In genomic region chr16:87868254-87869029, GRCh38 we compare ENCODE assay signal across 8 cellular contexts. TPM values are rescaled to one million over a fixed set of nuclear protein-coding genes. Genes with fewer than 3 reads are reported as not detected.
DNase-seq lines count a peak whose midpoint lies in the region; ATAC-seq lines count a peak whose summit lies in the region.
"Not testable (repeated sequence)": the region's sequence is repeated elsewhere in the genome, so short reads cannot be mapped to it uniquely, and the experiment has no call there.

No MANE protein-coding gene starts in this region.

- peak; percentile 62 for ATAC-seq in T-helper 17 cell
- ATAC-seq in activated naive CD8-positive, alpha-beta T cell treated with anti-CD3 and anti-CD28 coated beads, Interleukin-2, amount 10 ng/mL, durations not matched to agents 7 days and 5 days (ENCODE audit: low read depth) = peak; percentile 42
- peak; percentile 59 for ATAC-seq in naive thymus-derived CD4-positive, alpha-beta T cell

- not testable (repeated sequence) for H3K36me3 ChIP-seq in CD8-positive, alpha-beta memory T cell (ENCODE audit: insufficient read depth, low read length); naive thymus-derived CD4-positive, alpha-beta T cell (ENCODE audit: control insufficient read depth in 2 of 3, insufficient read depth in 3 of 3, low read length in 3 of 3)
- peaks cover 10% of the 10 kb centered on the region; the same call in 1 of the 2 replicates for H3K36me3 ChIP-seq in GM23248 (ENCODE audit: low read depth)

- peaks cover 28% of the 10 kb centered on the region for H3F3A ChIP-seq in GM23248 (ENCODE audit: insufficient read depth)

- H4K20me1 ChIP-seq in GM23248 (ENCODE audit: insufficient read depth) = not testable (repeated sequence)

- intact Hi-C loops in naive thymus-derived CD4-positive, alpha-beta T cell (cut with micrococcal nuclease) = loop anchor here (1.0 to 10.0 kb wide), 5 partner anchors 62 to 484 kb away; partner anchors contain the start of genes BANP (in 2 of the 2), FBXO31 (in 1 of the 2) and ZCCHC14 (in 1 of the 2)

- not testable (repeated sequence) for H3K9me3 ChIP-seq in CD8-positive, alpha-beta memory T cell (ENCODE audit: low read length); GM23248 (ENCODE audit: low read depth); T-helper 17 cell (ENCODE audit: control insufficient read depth, low read length, poor library complexity, severe bottlenecking); naive thymus-derived CD4-positive, alpha-beta T cell (ENCODE audit: control insufficient read depth in 2 of 3, low read length in 3 of 3)

- H2AFZ ChIP-seq in GM23248 = not testable (repeated sequence)

- H3K9ac ChIP-seq in GM23248 = peak overlapping the region; percentile 91

- peak overlapping the region; percentile 76 for H3K27ac ChIP-seq in CD8-positive, alpha-beta memory T cell (ENCODE audit: low read depth, low read length)
- peak overlapping the region; percentile 85 for H3K27ac ChIP-seq in GM23248
- peak overlapping the region; percentile 79 for H3K27ac ChIP-seq in naive thymus-derived CD4-positive, alpha-beta T cell (ENCODE audit: low read depth, low read length)

- H3K79me2 ChIP-seq in GM23248 (ENCODE audit: insufficient read depth) = peaks cover 54% of the 10 kb centered on the region

- peaks cover 0 to 20% (median 2%) of the 10 kb centered on the region in 3 donors for H3K36me3 Mint-ChIP-seq in CD8-positive, alpha-beta memory T cell
- not testable (repeated sequence) for H3K36me3 Mint-ChIP-seq in T-helper 17 cell (ENCODE audit: low read depth)
- H3K36me3 Mint-ChIP-seq in activated naive CD8-positive, alpha-beta T cell treated with anti-CD3 and anti-CD28 coated beads, Interleukin-2, amount 10 ng/mL, durations not matched to agents 7 days and 5 days = peaks cover 22% of the 10 kb centered on the region
- H3K36me3 Mint-ChIP-seq in naive thymus-derived CD4-positive, alpha-beta T cell = peaks cover 0 to 25% (median 0%) of the 10 kb centered on the region in 5 donors

- H3K27me3 Mint-ChIP-seq in CD8-positive, alpha-beta memory T cell; T-helper 17 cell; activated naive CD8-positive, alpha-beta T cell treated with anti-CD3 and anti-CD28 coated beads, Interleukin-2, amount 10 ng/mL, durations not matched to agents 7 days and 5 days; naive thymus-derived CD4-positive, alpha-beta T cell: not testable (repeated sequence)

- peak; percentile 42 to 87 (median 65) for DNase-seq in CD8-positive, alpha-beta memory T cell
- DNase-seq in GM23248 = peak; percentile 92
- peak; percentile 21 to 25 for DNase-seq in Kasumi-1 (lab: John Stamatoyannopoulos, UW)
- DNase-seq in T-helper 17 cell = peak in 1 of 3 donors; percentile 48
- peak; percentile 67 for DNase-seq in activated naive CD8-positive, alpha-beta T cell treated with anti-CD3 and anti-CD28 coated beads, Interleukin-2, amount 10 ng/mL, durations not matched to agents 7 days and 5 days
- peak; percentile 64 for DNase-seq in fibroblast of the conjunctiva (ENCODE audit: low read depth)
- DNase-seq in naive thymus-derived CD4-positive, alpha-beta T cell = peak; percentile 16 to 75 (median 58)
- DNase-seq in stimulated activated CD8-positive, alpha-beta memory T cell treated with anti-CD3 and anti-CD28 coated beads, Interleukin-4, amount 100 ng/mL, for 24 hours (ENCODE audit: low read depth) = peak; percentile 55

- H3K9me2 ChIP-seq in GM23248 (ENCODE audit: insufficient read depth) = not testable (repeated sequence)

- H3K4me2 ChIP-seq in GM23248 (ENCODE audit: unreplicated experiment) = peak overlapping the region; percentile 74

- H3K27me3 ChIP-seq in CD8-positive, alpha-beta memory T cell (ENCODE audit: insufficient read depth, low read length, poor library complexity, severe bottlenecking); GM23248 (replicated peaks; ENCODE audit: insufficient read depth); naive thymus-derived CD4-positive, alpha-beta T cell (ENCODE audit: control insufficient read depth in 2 of 2, insufficient read depth in 2 of 2, low read length in 2 of 2): not testable (repeated sequence)

- POLR2A ChIA-PET in CD8-positive, alpha-beta memory T cell (lab: Charles Lee) = interaction anchor here (1.0 to 2.1 kb wide), 7 partner anchors 12 to 89 kb away, joined by 3 to 17 read pairs (median 5); partner anchors contain the start of gene BANP
- POLR2A ChIA-PET in activated naive CD8-positive, alpha-beta T cell treated with anti-CD3 and anti-CD28 coated beads, Interleukin-2, amount 10 ng/mL, durations not matched to agents 7 days and 5 days (lab: Charles Lee) = interaction anchor here (1.0 to 9.2 kb wide), 8 partner anchors 15 to 102 kb away, joined by 3 to 191 read pairs (median 17); partner anchors contain the start of gene KLHDC4
- POLR2A ChIA-PET in naive thymus-derived CD4-positive, alpha-beta T cell (lab: Charles Lee) = interaction anchor here (0.6 to 4.8 kb wide), 8 partner anchors 9 to 103 kb away, joined by 3 to 52 read pairs (median 4); partner anchors contain the start of gene KLHDC4

- in situ Hi-C loops in GM23248 (cut with MboI) = not testable (repeated sequence)

- CTCF ChIA-PET in CD8-positive, alpha-beta memory T cell (lab: Charles Lee) = interaction anchor here (0.9 to 12.8 kb wide), 7 partner anchors 12 to 770 kb away, joined by 3 to 298 read pairs (median 5); partner anchors contain the start of gene BANP
- CTCF ChIA-PET in naive thymus-derived CD4-positive, alpha-beta T cell (lab: Charles Lee) = interaction anchor here (5.6 to 5.8 kb wide), 2 partner anchors 21 to 88 kb away, joined by 79 to 138 read pairs; no protein-coding TSS in a partner anchor

- peak overlapping the region; percentile 92 to 97 (median 97) for H3K4me3 Mint-ChIP-seq in CD8-positive, alpha-beta memory T cell
- H3K4me3 Mint-ChIP-seq in T-helper 17 cell = peak overlapping the region; percentile 99
- peak overlapping the region; percentile 93 for H3K4me3 Mint-ChIP-seq in activated naive CD8-positive, alpha-beta T cell treated with anti-CD3 and anti-CD28 coated beads, Interleukin-2, amount 10 ng/mL, durations not matched to agents 7 days and 5 days
- H3K4me3 Mint-ChIP-seq in naive thymus-derived CD4-positive, alpha-beta T cell = peak overlapping the region; percentile 90 to 99 (median 94)

- peak overlapping the region; percentile 92 to 100 (median 98) for H3K27ac Mint-ChIP-seq in CD8-positive, alpha-beta memory T cell
- H3K27ac Mint-ChIP-seq in T-helper 17 cell = peak overlapping the region; percentile 97
- H3K27ac Mint-ChIP-seq in activated naive CD8-positive, alpha-beta T cell treated with anti-CD3 and anti-CD28 coated beads, Interleukin-2, amount 10 ng/mL, durations not matched to agents 7 days and 5 days = peak overlapping the region; percentile 94
- peak overlapping the region; percentile 87 to 96 (median 95) for H3K27ac Mint-ChIP-seq in naive thymus-derived CD4-positive, alpha-beta T cell

- H3K4me1 Mint-ChIP-seq in CD8-positive, alpha-beta memory T cell = peaks cover 48 to 58% (median 54%) of the 10 kb centered on the region in 3 donors
- peaks cover 37% of the 10 kb centered on the region for H3K4me1 Mint-ChIP-seq in T-helper 17 cell
- peaks cover 50% of the 10 kb centered on the region for H3K4me1 Mint-ChIP-seq in activated naive CD8-positive, alpha-beta T cell treated with anti-CD3 and anti-CD28 coated beads, Interleukin-2, amount 10 ng/mL, durations not matched to agents 7 days and 5 days
- H3K4me1 Mint-ChIP-seq in naive thymus-derived CD4-positive, alpha-beta T cell = peaks cover 24 to 67% (median 37%) of the 10 kb centered on the region in 7 donors

- H3K4me3 ChIP-seq in CD8-positive, alpha-beta memory T cell (ENCODE audit: low read length) = peak overlapping the region; percentile 76
- H3K4me3 ChIP-seq in GM23248 = peak overlapping the region; percentile 81
- H3K4me3 ChIP-seq in naive thymus-derived CD4-positive, alpha-beta T cell (ENCODE audit: low read length) = peak overlapping the region; percentile 80

- H3K9me3 Mint-ChIP-seq in CD8-positive, alpha-beta memory T cell; activated naive CD8-positive, alpha-beta T cell treated with anti-CD3 and anti-CD28 coated beads, Interleukin-2, amount 10 ng/mL, durations not matched to agents 7 days and 5 days; naive thymus-derived CD4-positive, alpha-beta T cell: not testable (repeated sequence)

- WGBS in GM23248 (ENCODE audit: low coverage in 1 of 2, low lambda C conversion rate in 2 of 2, missing lambda C conversion rate in 2 of 2), 2 experiments = 1 to 2% methylated on average over 29 to 37 of the region's 37 CpGs

- peaks cover 40% of the 10 kb centered on the region for H3K4me1 ChIP-seq in CD8-positive, alpha-beta memory T cell (ENCODE audit: insufficient read depth, low read length)
- H3K4me1 ChIP-seq in GM23248 (ENCODE audit: insufficient read depth) = peaks cover 38% of the 10 kb centered on the region
- H3K4me1 ChIP-seq in naive thymus-derived CD4-positive, alpha-beta T cell (ENCODE audit: control insufficient read depth in 2 of 2, insufficient read depth in 2 of 2, low read length in 2 of 2) = peaks cover 16 to 21% of the 10 kb centered on the region in 2 donors

RNA-seq across cellular contexts. Expression of gene SLC7A5, which starts 0.9 kb away (rescaled TPM):
- 100 to 1,000 TPM; 366 to 383 TPM for total RNA-seq in CD8-positive, alpha-beta memory T cell
- polyA plus RNA-seq in CD8-positive, alpha-beta memory T cell = 20.7 TPM
- total RNA-seq in GM23248 (2014; rRNA removed; shearing (Covaris generic)) = 79.0 and 99.5 TPM in 2 replicates
- polyA plus RNA-seq in GM23248 (2016; fragmentation: Nextera tagmentation; extraction: Ambion mirVana) = 69.0 and 69.9 TPM in 2 replicates
- total RNA-seq in T-helper 17 cell = 10 to 100 TPM; 50.4 to 53.9 TPM
- total RNA-seq in activated naive CD8-positive, alpha-beta T cell treated with anti-CD3 and anti-CD28 coated beads, Interleukin-2, amount 10 ng/mL, durations not matched to agents 7 days and 5 days = 10 to 100 TPM; 59.2 to 63.9 TPM
- total RNA-seq in naive thymus-derived CD4-positive, alpha-beta T cell = 100 to 1,000 TPM in 1 of 5 experiments, 10 to 100 TPM in 2, 1 to 10 TPM in 2; 6.0 to 113 (median 29.3) TPM
- 1 to 10 TPM; 3.3 to 3.4 TPM for polyA plus RNA-seq in naive thymus-derived CD4-positive, alpha-beta T cell
